In genomic region chr1:210233216-210233494, GRCh38 we compare ENCODE assay signal across 8 cellular contexts. TPM values are rescaled to one million over a fixed set of nuclear protein-coding genes. Genes with fewer than 3 reads are reported as not detected.
DNase-seq lines count a peak whose midpoint lies in the region; ATAC-seq lines count a peak whose summit lies in the region.

No MANE protein-coding gene starts in this region.

- ATAC-seq in activated T-cell treated with anti-CD3 and anti-CD28 coated beads, Interleukin-2, amount 50 U/mL, for 72 hours (replicated peaks in 1 of 2): peak; percentile 62 to 63
- ATAC-seq in left cardiac atrium (peak; percentile 23 to 31), GM19324 (IDR thresholded peaks at IDR 0.05; ENCODE audit: low FRiP score, unreplicated experiment) (no peak), HG02840 (IDR thresholded peaks at IDR 0.05; ENCODE audit: low FRiP score, unreplicated experiment) (no peak), GM21619 (IDR thresholded peaks at IDR 0.05; ENCODE audit: unreplicated experiment) (no peak)

- peaks cover 62% of the 10 kb centered on the region for H3K27me3 Mint-ChIP-seq in activated T-cell treated with anti-CD3 and anti-CD28 coated beads, Interleukin-2, amount 50 U/mL, for 72 hours (ENCODE audit: low read depth)

- peaks cover 1% of the 10 kb centered on the region in 2 donors for H3K36me3 Mint-ChIP-seq in activated T-cell treated with anti-CD3 and anti-CD28 coated beads, Interleukin-2, amount 50 U/mL, for 72 hours (ENCODE audit: insufficient read depth in 2 of 2)

- H3K9me3 Mint-ChIP-seq in activated T-cell treated with anti-CD3 and anti-CD28 coated beads, Interleukin-2, amount 50 U/mL, for 72 hours: no peaks in the 10 kb centered on the region

- H3K27ac Mint-ChIP-seq in activated T-cell treated with anti-CD3 and anti-CD28 coated beads, Interleukin-2, amount 50 U/mL, for 72 hours: no peak overlapping the region

- peaks cover 9% of the 10 kb centered on the region for H3K4me1 Mint-ChIP-seq in activated T-cell treated with anti-CD3 and anti-CD28 coated beads, Interleukin-2, amount 50 U/mL, for 72 hours (ENCODE audit: low read depth)

- intact Hi-C loops in left cardiac atrium (cut with DNase I): no loop called here

- H3K4me3 Mint-ChIP-seq in activated T-cell treated with anti-CD3 and anti-CD28 coated beads, Interleukin-2, amount 50 U/mL, for 72 hours: peak overlapping the region; percentile 65 to 68

- peak; percentile 72 for DNase-seq in NCI-H146 (lab: John Stamatoyannopoulos, UW)
- no peak for DNase-seq in NCI-H146 treated with DMSO at 0.1 percent for 48 hours (lab: John Stamatoyannopoulos, UW; ENCODE audit: unreplicated experiment)
- peak; percentile 16 to 23 for DNase-seq in activated T-cell treated with anti-CD3 and anti-CD28 coated beads, Interleukin-2, amount 50 U/mL, for 72 hours
- no peak for DNase-seq in left cardiac atrium
- peak; percentile 50 for DNase-seq in putamen (ENCODE audit: low spot score)

RNA-seq across cellular contexts. Expression of gene SERTAD4, which starts 0.6 kb away (rescaled TPM):
- total RNA-seq in activated T-cell treated with anti-CD3 and anti-CD28 coated beads, Interleukin-2, amount 50 U/mL, for 72 hours: not detected
- total RNA-seq in left cardiac atrium: 1 to 10 TPM; 5.2 to 7.0 TPM

Comparison
In these comparisons a context has a peak if more than half of its experiments do, and no peak if none do; other contexts are left out.
1. DNase-seq: peak in NCI-H146 (single experiment), activated T-cell treated with anti-CD3 and anti-CD28 coated beads, Interleukin-2, amount 50 U/mL, for 72 hours (2 of 2) and putamen (single experiment); none in NCI-H146 treated with DMSO at 0.1 percent for 48 hours (single experiment) and left cardiac atrium (single experiment).
2. ATAC-seq: peak in activated T-cell treated with anti-CD3 and anti-CD28 coated beads, Interleukin-2, amount 50 U/mL, for 72 hours (2 of 2) and left cardiac atrium (2 of 2); none in GM19324 (single experiment), HG02840 (single experiment) and GM21619 (single experiment).
3. RNA of gene SERTAD4, which starts 0.6 kb away (total RNA-seq): 5.2 to 7.0 TPM in left cardiac atrium; not detected in activated T-cell treated with anti-CD3 and anti-CD28 coated beads, Interleukin-2, amount 50 U/mL, for 72 hours; every median in the first group is over 4 times any median in the second.